ENCODE assay signal across 9 cellular contexts in genomic region chr7:152615052-152615741, GRCh38.
A peak's percentile ranks its signal among the peaks of the same experiment; 100 is the strongest.
DNase-seq lines count a peak whose midpoint lies in the region; ATAC-seq lines count a peak whose summit lies in the region.
"Had no signal": no experiment of that assay in that cellular context is flagged by ENCODE, and none has a peak within 500 bp of the region (broad histone marks: within the 10 kb centered on the region; RNA-seq: fewer than 3 reads in every experiment).

No MANE protein-coding gene starts in this region.

- peak; percentile 88 for DNase-seq in NCI-H146 treated with DMSO at 0.1 percent for 48 hours (lab: John Stamatoyannopoulos, UW; ENCODE audit: unreplicated experiment)
- DNase-seq in SHP77 treated with DMSO at 0.1 percent for 48 hours (lab: John Stamatoyannopoulos, UW) = peak; percentile 50
- peak in 34 of 51 donors; percentile 4 to 68 (median 27) for DNase-seq in hypothalamus (lab: John Stamatoyannopoulos, UW)
- DNase-seq in superior temporal gyrus (ENCODE audit: extremely low spot score) = peak; percentile 52
- DNase-seq in central memory CD4-positive, alpha-beta T cell = no peak
- DNase-seq: islet precursor cell had no signal

- ATAC-seq in activated CD4-positive, CD25-positive, alpha-beta regulatory T cell treated with anti-CD3 and anti-CD28 coated beads, Interleukin-2, amount 50 U/mL, for 24 hours = no peak
- ATAC-seq in HG03520 (IDR thresholded peaks at IDR 0.05; ENCODE audit: unreplicated experiment) = no peak
- ATAC-seq: GM23338 had no signal
